In the genomic region with DNA sequence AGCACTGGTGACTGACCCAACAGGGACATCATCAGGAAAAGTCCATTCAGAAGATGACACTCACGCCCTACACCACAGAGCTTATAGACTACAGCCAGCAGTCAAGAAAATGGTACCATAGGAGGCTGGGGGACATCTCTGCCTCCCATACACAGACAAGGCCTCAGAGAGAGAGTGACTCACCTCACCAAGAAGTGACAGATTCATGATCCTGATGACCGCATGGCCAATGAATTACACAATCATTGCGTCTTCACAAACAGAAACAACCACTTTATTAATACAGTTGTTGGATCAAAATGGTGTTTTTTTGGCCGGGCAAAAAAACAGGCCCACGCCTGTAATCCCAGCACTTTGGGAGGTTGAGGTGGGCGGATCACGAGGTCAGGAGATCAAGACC, we compare ENCODE assay signal across 22 cellular contexts.
"Had no signal": no experiment of that assay in that cellular context is flagged by ENCODE, and none has a peak within 500 bp of the region (broad histone marks: within the 10 kb centered on the region; RNA-seq: fewer than 3 reads in every experiment).

No MANE protein-coding gene starts in this region.

- ATAC-seq: effector memory CD8-positive, alpha-beta T cell; foreskin keratinocyte; left cardiac atrium; lower lobe of right lung; psoas muscle; right lobe of liver; stimulated activated memory B cell treated with anti-CD40 and anti-IgM and Interleukin-4, amounts not matched to agents 10 μg/mL and 1 μg/mL and 100 μg/mL, for 72 hours; upper lobe of right lung had no signal

- H3K27ac Mint-ChIP-seq: effector memory CD8-positive, alpha-beta T cell; memory B cell; stimulated activated memory B cell treated with anti-CD40 and anti-IgM and Interleukin-4, amounts not matched to agents 10 μg/mL and 1 μg/mL and 100 μg/mL, for 72 hours; stimulated activated naive CD8-positive, alpha-beta T cell treated with anti-CD3 and anti-CD28 coated beads, Interleukin-15, Interleukin-2, amounts not matched to agents 100 ng/mL and 50 ng/mL, for 24 hours had no signal

- H3K9me3 Mint-ChIP-seq: stimulated activated naive CD8-positive, alpha-beta T cell treated with anti-CD3 and anti-CD28 coated beads, Interleukin-15, Interleukin-2, amounts not matched to agents 100 ng/mL and 50 ng/mL, for 24 hours had no signal

- H3K4me1 Mint-ChIP-seq: memory B cell; naive B cell; stimulated activated memory B cell treated with anti-CD40 and anti-IgM and Interleukin-4, amounts not matched to agents 10 μg/mL and 1 μg/mL and 100 μg/mL, for 72 hours had no signal

- H3K4me3 Mint-ChIP-seq: effector memory CD8-positive, alpha-beta T cell; memory B cell; naive B cell; nephron; stimulated activated memory B cell treated with anti-CD40 and anti-IgM and Interleukin-4, amounts not matched to agents 10 μg/mL and 1 μg/mL and 100 μg/mL, for 72 hours; stimulated activated naive CD8-positive, alpha-beta T cell treated with anti-CD3 and anti-CD28 coated beads, Interleukin-15, Interleukin-2, amounts not matched to agents 100 ng/mL and 50 ng/mL, for 24 hours had no signal

- DNase-seq: effector memory CD8-positive, alpha-beta T cell; foreskin keratinocyte; head of caudate nucleus; kidney; left cardiac atrium; left ventricle myocardium inferior; lower lobe of right lung; naive B cell; occipital lobe; psoas muscle; retina; right lobe of liver; spleen; stimulated activated CD4-positive, alpha-beta T cell treated with anti-CD3 and anti-CD28 coated beads, Interleukin-15, amount 100 ng/mL, for 24 hours; stimulated activated CD4-positive, alpha-beta T cell treated with anti-CD3 and anti-CD28 coated beads, Interleukin-1b, Interleukin-23, amount 100 ng/mL, for 48 hours; stimulated activated CD4-positive, alpha-beta T cell treated with anti-CD3 and anti-CD28 coated beads, Interleukin-4, amount 100 ng/mL, for 24 hours; testis; upper lobe of right lung had no signal

- H3K27me3 Mint-ChIP-seq: memory B cell; naive B cell; stimulated activated memory B cell treated with anti-CD40 and anti-IgM and Interleukin-4, amounts not matched to agents 10 μg/mL and 1 μg/mL and 100 μg/mL, for 72 hours had no signal

- H3K36me3 Mint-ChIP-seq: memory B cell; naive B cell; stimulated activated memory B cell treated with anti-CD40 and anti-IgM and Interleukin-4, amounts not matched to agents 10 μg/mL and 1 μg/mL and 100 μg/mL, for 72 hours had no signal
